8 cellular contexts compared by ENCODE assay signal in the genomic region with DNA sequence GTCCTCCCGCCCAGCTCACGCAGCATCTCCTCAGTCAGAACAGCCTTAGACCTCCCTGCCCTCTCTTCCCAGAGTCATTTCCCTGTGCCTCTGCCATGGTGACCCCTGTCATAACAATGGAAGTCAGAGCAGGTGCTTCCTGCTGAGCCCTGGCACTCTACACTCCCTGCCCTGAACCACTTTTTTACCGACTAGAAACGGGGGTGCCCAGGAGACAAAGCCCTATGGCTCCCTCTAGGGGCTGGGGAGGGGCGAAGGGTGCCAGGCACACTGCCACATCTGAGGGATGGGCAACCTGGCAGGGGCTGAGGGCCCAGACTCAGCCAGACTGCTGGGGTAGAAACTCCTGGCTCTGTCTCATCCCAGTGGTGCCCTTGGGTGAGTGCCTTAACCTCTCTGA.
DNase-seq lines count a peak whose midpoint lies in the region; ATAC-seq and TF ChIP-seq lines count a peak whose summit lies in the region.

No MANE protein-coding gene starts in this region.

- ATAC-seq in stimulated activated memory B cell treated with anti-CD40 and anti-IgM and Interleukin-4, amounts not matched to agents 10 μg/mL and 1 μg/mL and 100 μg/mL, for 72 hours, result no peak
- no peak for ATAC-seq in HG03565 (IDR thresholded peaks at IDR 0.05; ENCODE audit: unreplicated experiment)

- no peaks in the 10 kb centered on the region for H3K9me3 Mint-ChIP-seq in stimulated activated memory B cell treated with anti-CD40 and anti-IgM and Interleukin-4, amounts not matched to agents 10 μg/mL and 1 μg/mL and 100 μg/mL, for 72 hours

- DNase-seq in NCI-H510A treated with DMSO at 0.1 percent for 48 hours (lab: John Stamatoyannopoulos, UW) (peak; percentile 36), NCI-H510A (lab: John Stamatoyannopoulos, UW) (no peak), NCI-H2029 (lab: John Stamatoyannopoulos, UW) (peak; percentile 76), foreskin fibroblast (peak in 1 of 2 donors; percentile 37), HK-2 (ENCODE audit: unreplicated experiment) (no peak)
- DNase-seq in activated CD4-positive, alpha-beta T cell treated with anti-CD3 and anti-CD28 coated beads, Interleukin-2, amount 50 U/mL, for 48 hours, result peak; percentile 39 to 51

- H3K4me1 Mint-ChIP-seq in stimulated activated memory B cell treated with anti-CD40 and anti-IgM and Interleukin-4, amounts not matched to agents 10 μg/mL and 1 μg/mL and 100 μg/mL, for 72 hours, result peaks cover 68% of the 10 kb centered on the region

- no peak overlapping the region for H3K4me3 ChIP-seq in foreskin fibroblast (ENCODE audit: low read depth in 1 of 2, low read length in 2 of 2)

- H3K27me3 Mint-ChIP-seq in stimulated activated memory B cell treated with anti-CD40 and anti-IgM and Interleukin-4, amounts not matched to agents 10 μg/mL and 1 μg/mL and 100 μg/mL, for 72 hours, result no peaks in the 10 kb centered on the region

- peak; percentile 48 for TF ChIP-seq CTCF in foreskin fibroblast (IDR thresholded peaks at IDR 0.05; ENCODE audit: low read depth, low read length)

- peak overlapping the region; percentile 46 for H3K4me3 Mint-ChIP-seq in stimulated activated memory B cell treated with anti-CD40 and anti-IgM and Interleukin-4, amounts not matched to agents 10 μg/mL and 1 μg/mL and 100 μg/mL, for 72 hours

- peak overlapping the region; percentile 78 for H3K27ac Mint-ChIP-seq in stimulated activated memory B cell treated with anti-CD40 and anti-IgM and Interleukin-4, amounts not matched to agents 10 μg/mL and 1 μg/mL and 100 μg/mL, for 72 hours

- H3K36me3 Mint-ChIP-seq in stimulated activated memory B cell treated with anti-CD40 and anti-IgM and Interleukin-4, amounts not matched to agents 10 μg/mL and 1 μg/mL and 100 μg/mL, for 72 hours, result peaks cover 61% of the 10 kb centered on the region

Comparison
In these comparisons a context has a peak if more than half of its experiments do, and no peak if none do; other contexts are left out.
1. DNase-seq: peak in NCI-H510A treated with DMSO at 0.1 percent for 48 hours (single experiment), NCI-H2029 (single experiment) and activated CD4-positive, alpha-beta T cell treated with anti-CD3 and anti-CD28 coated beads, Interleukin-2, amount 50 U/mL, for 48 hours (2 of 2); none in NCI-H510A (single experiment) and HK-2 (single experiment).